Comparison of ENCODE assay signal across 19 cellular contexts in the genomic region with DNA sequence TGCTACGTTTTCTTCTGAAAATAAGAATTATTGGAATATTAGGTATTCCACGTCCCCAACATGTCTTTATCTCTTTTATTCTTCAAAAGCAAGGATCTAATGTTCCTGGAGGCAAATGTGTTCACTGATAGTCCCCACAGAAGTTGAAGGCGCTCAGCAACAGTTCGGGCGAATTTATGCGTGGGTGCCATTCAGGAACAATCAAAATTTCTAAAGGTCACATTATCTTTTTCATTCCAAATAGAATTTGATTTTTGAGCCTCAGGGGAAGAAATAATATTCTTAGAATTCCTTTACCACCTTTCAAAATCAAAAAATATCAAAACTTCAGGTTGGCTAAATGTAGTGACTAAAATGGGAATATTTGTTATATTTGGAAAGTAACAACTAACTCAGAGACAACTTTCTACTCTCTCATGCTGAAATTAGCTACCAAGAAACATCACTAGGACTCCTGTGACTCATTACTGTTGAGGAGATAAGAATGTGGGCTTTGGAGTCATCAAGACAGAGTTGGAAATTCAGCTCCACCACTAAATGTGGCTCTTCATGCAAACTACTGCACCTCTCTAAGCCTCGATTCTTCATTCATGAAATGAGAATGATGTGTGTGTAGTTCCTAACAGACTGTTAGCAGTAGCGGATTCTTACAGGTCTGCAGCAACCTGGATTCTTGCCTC.
A peak's percentile ranks its signal among the peaks of the same experiment; 100 is the strongest.
DNase-seq lines count a peak whose midpoint lies in the region; ATAC-seq, FAIRE-seq and TF ChIP-seq lines count a peak whose summit lies in the region.
"Had no signal": no experiment of that assay in that cellular context is flagged by ENCODE, and none has a peak within 500 bp of the region (broad histone marks: within the 10 kb centered on the region; RNA-seq: fewer than 3 reads in every experiment).

No MANE protein-coding gene starts in this region.

- intact Hi-C loops in body of pancreas (cut with DNase I): no loop called here

- no peak overlapping the region for H3K4me2 ChIP-seq in keratinocyte (ENCODE audit: control insufficient read depth, extremely low read depth, insufficient read depth, low read depth, low read length)
- H3K4me2 ChIP-seq: KMS-11 had no signal

- WGBS in body of pancreas, 2 donors: 78 to 80% methylated on average over 8 of the region's 8 CpGs

- CTCF ChIA-PET in BJ (lab: Yijun Ruan, JAX): interaction anchor here (1.0 kb wide), 1 partner anchor 80 kb away, joined by 3 read pairs; no protein-coding TSS in a partner anchor

- H3K9ac ChIP-seq in keratinocyte (ENCODE audit: control insufficient read depth, extremely low read depth, insufficient read depth, low read length): no peak overlapping the region
- H3K9ac ChIP-seq: KMS-11 had no signal

- H3K9me3 ChIP-seq in keratinocyte (ENCODE audit: control insufficient read depth, low read depth, low read length) (no peaks in the 10 kb centered on the region), body of pancreas (no peaks in the 10 kb centered on the region)
- H3K9me3 ChIP-seq: BE2C, sigmoid colon had no signal

- ATAC-seq in body of pancreas: no peak
- ATAC-seq in HG03159 (IDR thresholded peaks at IDR 0.05; ENCODE audit: unreplicated experiment): no peak
- ATAC-seq: left lobe of liver, T-helper 17 cell had no signal

- H3K4me1 ChIP-seq in keratinocyte (ENCODE audit: control insufficient read depth, extremely low read depth, insufficient read depth, low read length): peaks cover 40% of the 10 kb centered on the region
- H3K4me1 ChIP-seq in body of pancreas: no peaks in the 10 kb centered on the region
- H3K4me1 ChIP-seq: BE2C, sigmoid colon had no signal

- no peaks in the 10 kb centered on the region for H4K20me1 ChIP-seq in keratinocyte (ENCODE audit: control insufficient read depth, extremely low read depth, insufficient read depth, low read length)

- H3K79me2 ChIP-seq in keratinocyte (ENCODE audit: control insufficient read depth, insufficient read depth, low read length): no peaks in the 10 kb centered on the region

- H2AFZ ChIP-seq in keratinocyte (ENCODE audit: control insufficient read depth, low read length): no peak overlapping the region

- H3K4me3 ChIP-seq in BJ (ENCODE audit: low read depth, low read length): no peak overlapping the region
- no peak overlapping the region for H3K4me3 ChIP-seq in bronchial epithelial cell (ENCODE audit: low read depth, low read length)
- no peak overlapping the region for H3K4me3 ChIP-seq in keratinocyte (ENCODE audit: control insufficient read depth in 2 of 3, extremely low read depth in 1 of 3, insufficient read depth in 2 of 3, low read depth in 1 of 3, low read length in 3 of 3)
- H3K4me3 ChIP-seq in body of pancreas: no peak overlapping the region
- H3K4me3 ChIP-seq: sigmoid colon had no signal

- no peaks in the 10 kb centered on the region for H3K9me1 ChIP-seq in keratinocyte (ENCODE audit: control insufficient read depth, extremely low read depth, insufficient read depth, low read length)

- H3K27me3 ChIP-seq in BJ (ENCODE audit: control insufficient read depth, insufficient read depth, low read length) (no peaks in the 10 kb centered on the region), bronchial epithelial cell (ENCODE audit: control insufficient read depth, insufficient read depth, low read length) (no peaks in the 10 kb centered on the region), keratinocyte (ENCODE audit: control insufficient read depth, extremely low read depth, insufficient read depth, low read length) (no peaks in the 10 kb centered on the region), body of pancreas (no peaks in the 10 kb centered on the region)
- H3K27me3 ChIP-seq: BE2C, sigmoid colon had no signal

- dilution Hi-C loops in keratinocyte (cut with MboI; ENCODE audit: extremely low pct_ligation_motif_present, low sequenced_read_pairs): no loop called here

- no peaks in the 10 kb centered on the region for H3K36me3 ChIP-seq in BJ (ENCODE audit: control insufficient read depth, insufficient read depth, low read length)
- no peaks in the 10 kb centered on the region for H3K36me3 ChIP-seq in bronchial epithelial cell (ENCODE audit: control insufficient read depth, insufficient read depth, low read length)
- H3K36me3 ChIP-seq in keratinocyte (ENCODE audit: control insufficient read depth in 2 of 2, extremely low read depth in 1 of 2, insufficient read depth in 2 of 2, low read length in 2 of 2): no peaks in the 10 kb centered on the region
- H3K36me3 ChIP-seq in body of pancreas (replicated peaks in 1 of 2; ENCODE audit: insufficient read depth in 1 of 2, low read depth in 2 of 2): no peaks in the 10 kb centered on the region
- H3K36me3 ChIP-seq: BE2C, sigmoid colon had no signal

- FAIRE-seq in bronchial epithelial cell (lab: Jason Lieb, UNC): no peak
- FAIRE-seq in keratinocyte (lab: Jason Lieb, UNC): peak; percentile 76

- peak; percentile 34 for DNase-seq in BJ (ENCODE audit: low read depth)
- peak; percentile 27 for DNase-seq in LoVo (ENCODE audit: low spot score)
- DNase-seq in bronchial epithelial cell (ENCODE audit: low read depth): peak; percentile 8
- no peak for DNase-seq in keratinocyte (ENCODE audit: low read depth, low spot score)
- DNase-seq in body of pancreas: no peak
- DNase-seq in stimulated activated CD4-positive, alpha-beta T cell treated with anti-CD3 and anti-CD28 coated beads, Interleukin-4, amount 100 ng/mL, for 4 hours: no peak
- DNase-seq in stimulated activated CD4-positive, alpha-beta T cell treated with anti-CD3 and anti-CD28 coated beads, Interleukin-4, amount 100 ng/mL, for 1 hour: no peak
- DNase-seq: activated CD8-positive, alpha-beta memory T cell treated with anti-CD3 and anti-CD28 coated beads, Interleukin-2, amount 50 U/mL, for 48 hours; activated naive CD4-positive, alpha-beta T cell treated with anti-CD3 and anti-CD28 coated beads for 36 hours; BE2C; NCI-H2227 treated with DMSO at 0.1 percent for 48 hours; NK-92 treated with Interleukin-12 subunit alpha and Interleukin-12 subunit beta, amount 100 ng/mL, for 24 hours; sigmoid colon; stimulated activated CD4-positive, alpha-beta T cell treated with anti-CD3 and anti-CD28 coated beads, Interleukin-4, amount 100 ng/mL, for 24 hours; T-helper 17 cell had no signal

- TF ChIP-seq CTCF in BJ (IDR thresholded peaks at IDR 0.05; ENCODE audit: insufficient read depth, low read depth, low read length) (no peak), bronchial epithelial cell (IDR thresholded peaks at IDR 0.05; ENCODE audit: insufficient read depth, low read length, severe bottlenecking) (no peak), keratinocyte (optimal IDR thresholded peaks at IDR 0.05 in 1 of 3, IDR thresholded peaks at IDR 0.05 in 1 of 3, conservative IDR thresholded peaks at IDR 0.05 in 1 of 3; ENCODE audit: extremely low read depth in 1 of 3, insufficient read depth in 2 of 3, low read length in 3 of 3) (no peak), body of pancreas (IDR thresholded peaks at IDR 0.05) (no peak)

- no peak for TF ChIP-seq POLR2A in body of pancreas (IDR thresholded peaks at IDR 0.05)

- no peak overlapping the region for H3K27ac ChIP-seq in keratinocyte (ENCODE audit: control insufficient read depth, insufficient read depth, low read length)
- no peak overlapping the region for H3K27ac ChIP-seq in body of pancreas
- H3K27ac ChIP-seq: HL-60, KMS-11, sigmoid colon had no signal

- POLR2A ChIA-PET in BJ (lab: Charles Lee): no interaction called here

Comparison
In these comparisons a context has a peak if more than half of its experiments do, and no peak if none do; other contexts are left out.
1. DNase-seq: peak in BJ (single experiment), LoVo (single experiment) and bronchial epithelial cell (single experiment); none in keratinocyte (single experiment), body of pancreas (0 of 4), stimulated activated CD4-positive, alpha-beta T cell treated with anti-CD3 and anti-CD28 coated beads, Interleukin-4, amount 100 ng/mL, for 4 hours (0 of 2) and stimulated activated CD4-positive, alpha-beta T cell treated with anti-CD3 and anti-CD28 coated beads, Interleukin-4, amount 100 ng/mL, for 1 hour (single experiment).